In the genomic region with DNA sequence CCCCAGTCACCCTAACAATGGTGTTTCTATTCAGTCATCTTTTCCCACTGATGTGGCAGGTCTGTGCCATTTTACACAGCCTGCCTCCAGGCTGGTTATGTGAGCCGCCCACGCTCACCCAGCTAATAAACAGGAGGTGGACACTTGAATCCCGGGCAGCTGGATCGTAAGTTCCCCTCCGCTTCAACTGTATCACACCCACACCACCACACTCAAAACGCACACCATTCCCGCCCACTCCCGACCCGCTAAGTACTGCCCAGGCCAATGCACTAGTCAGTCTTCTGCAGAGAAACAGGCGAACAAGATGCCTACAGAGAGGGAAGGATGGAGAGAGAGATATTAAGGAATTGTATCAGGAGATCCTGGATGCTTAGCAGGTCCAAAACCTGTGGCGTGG, we compare ENCODE assay signal across 20 cellular contexts. TPM values are rescaled to one million over a fixed set of nuclear protein-coding genes. Genes with fewer than 3 reads are reported as not detected.
A peak's percentile ranks its signal among the peaks of the same experiment; 100 is the strongest.
DNase-seq lines count a peak whose midpoint lies in the region; ATAC-seq and TF ChIP-seq lines count a peak whose summit lies in the region.
"Had no signal": no experiment of that assay in that cellular context is flagged by ENCODE, and none has a peak within 500 bp of the region (broad histone marks: within the 10 kb centered on the region; RNA-seq: fewer than 3 reads in every experiment).

No MANE protein-coding gene starts in this region.

- no peaks in the 10 kb centered on the region for H3K9me3 ChIP-seq in right atrium auricular region
- peaks cover 6% of the 10 kb centered on the region for H3K9me3 ChIP-seq in mesenchymal stem cell (ENCODE audit: control insufficient read depth, low read length)

- no peak overlapping the region for H2AK5ac ChIP-seq in mesenchymal stem cell (ENCODE audit: low read length, severe bottlenecking)

- 79% methylated on average over 11 of the region's 11 CpGs for WGBS in mesenchymal stem cell

- H2AFZ ChIP-seq in mesenchymal stem cell (ENCODE audit: low read depth, low read length): no peak overlapping the region
- H2AFZ ChIP-seq: GM23338 had no signal

- H3K27ac ChIP-seq in right atrium auricular region (no peak overlapping the region), mesenchymal stem cell (ENCODE audit: low read length, poor library complexity, severe bottlenecking) (no peak overlapping the region)
- H3K27ac ChIP-seq: 22Rv1, BLaER1, C4-2B had no signal

- peak; percentile 18 for DNase-seq in right atrium auricular region (ENCODE audit: low spot score)
- no peak for DNase-seq in Right ventricle myocardium inferior (ENCODE audit: missing footprints)
- peak; percentile 19 for DNase-seq in RPMI7951 (ENCODE audit: low read depth)
- no peak for DNase-seq in mesenchymal stem cell
- no peak for DNase-seq in NOMO-1 treated with DMSO at 0.1 percent for 48 hours (lab: John Stamatoyannopoulos, UW; ENCODE audit: unreplicated experiment)
- DNase-seq in NOMO-1 treated with dmso at 0.1 percent for 144 hours (lab: John Stamatoyannopoulos, UW; ENCODE audit: unreplicated experiment): no peak
- DNase-seq in DMS153 (lab: John Stamatoyannopoulos, UW): no peak
- DNase-seq: Calu3; CD4-positive, alpha-beta T cell; CD8-positive, alpha-beta memory T cell; COR-L47; DND-41; H9; HFFc6 had no signal

- no peaks in the 10 kb centered on the region for H3K27me3 ChIP-seq in right atrium auricular region
- peaks cover 0 to 43% of the 10 kb centered on the region in 2 experiments for H3K27me3 ChIP-seq in mesenchymal stem cell (ENCODE audit: control insufficient read depth in 1 of 2, insufficient read depth in 1 of 2, low read length in 2 of 2)
- H3K27me3 ChIP-seq: BLaER1 had no signal

- no peak overlapping the region for H3K14ac ChIP-seq in mesenchymal stem cell (ENCODE audit: low read length in 2 of 2)

- no peak overlapping the region for H2BK15ac ChIP-seq in mesenchymal stem cell (ENCODE audit: low read depth, poor library complexity, severe bottlenecking)

- TF ChIP-seq CTCF in right atrium auricular region (IDR thresholded peaks at IDR 0.05): no peak

- no peak overlapping the region for H2BK5ac ChIP-seq in mesenchymal stem cell (ENCODE audit: low read depth, low read length, poor library complexity, severe bottlenecking)

- H3K18ac ChIP-seq in mesenchymal stem cell (ENCODE audit: low read depth in 1 of 2, low read length in 2 of 2): no peak overlapping the region

- H4K8ac ChIP-seq in mesenchymal stem cell (ENCODE audit: low read length): no peak overlapping the region

- H3K4me2 ChIP-seq in mesenchymal stem cell (ENCODE audit: low read length, poor library complexity, severe bottlenecking): no peak overlapping the region
- H3K4me2 ChIP-seq: BLaER1, GM23338 had no signal

- H3K79me1 ChIP-seq in mesenchymal stem cell (replicated peaks; ENCODE audit: low read length, poor library complexity, severe bottlenecking): no peaks in the 10 kb centered on the region

- H4K91ac ChIP-seq in mesenchymal stem cell (ENCODE audit: low read length): peak overlapping the region; percentile 43

- ATAC-seq in Right ventricle myocardium inferior (no peak), GM21390 (IDR thresholded peaks at IDR 0.05; ENCODE audit: unreplicated experiment) (no peak)
- ATAC-seq: GM23338, HCT116 had no signal

- intact Hi-C loops in Right ventricle myocardium inferior (cut with DNase I): no loop called here

- H3K23ac ChIP-seq in mesenchymal stem cell (ENCODE audit: low read length in 2 of 2): no peak overlapping the region

- H2BK12ac ChIP-seq in mesenchymal stem cell (ENCODE audit: low read length in 2 of 2): no peak overlapping the region

- no peaks in the 10 kb centered on the region for H3K36me3 ChIP-seq in right atrium auricular region
- H3K36me3 ChIP-seq in mesenchymal stem cell (ENCODE audit: control insufficient read depth in 1 of 2, insufficient read depth in 2 of 2, low read depth in 1 of 2, low read length in 2 of 2): no peaks in the 10 kb centered on the region
- H3K36me3 ChIP-seq: BLaER1 had no signal

- no peak overlapping the region for H3K4ac ChIP-seq in mesenchymal stem cell (ENCODE audit: low read depth in 1 of 2, low read length in 2 of 2)

- H3K4me1 ChIP-seq in right atrium auricular region (no peaks in the 10 kb centered on the region), mesenchymal stem cell (ENCODE audit: control insufficient read depth, insufficient read depth, low read depth, low read length) (no peaks in the 10 kb centered on the region)
- H3K4me1 ChIP-seq: BLaER1 had no signal

- no peak overlapping the region for H3K9ac ChIP-seq in mesenchymal stem cell (ENCODE audit: low read length)
- H3K9ac ChIP-seq: BLaER1 had no signal

- no peak overlapping the region for H3K4me3 ChIP-seq in right atrium auricular region
- no peak overlapping the region for H3K4me3 ChIP-seq in mesenchymal stem cell (ENCODE audit: insufficient read depth in 1 of 2, low read depth in 1 of 2, low read length in 2 of 2)
- H3K4me3 ChIP-seq: BLaER1, GM23338 had no signal

- H2BK120ac ChIP-seq in mesenchymal stem cell (ENCODE audit: low read depth, low read length): no peak overlapping the region

RNA-seq across cellular contexts. Expression of gene PFKP, which starts 38.9 kb away (rescaled TPM):
- total RNA-seq in right atrium auricular region (100 to 1,000 TPM in 1 of 2 donors, 10 to 100 TPM in 1; 55.2 to 119 TPM), Right ventricle myocardium inferior (181 TPM)
- 268 TPM in 2 replicates for total RNA-seq in RPMI7951 (2014; rRNA removed; shearing (Covaris generic))
- polyA plus RNA-seq in mesenchymal stem cell (2013, experiment 1 of 2): 57.2 TPM
- 54.3 TPM for polyA plus RNA-seq in mesenchymal stem cell (2013, experiment 2 of 2)

Comparison
In these comparisons a context has a peak if more than half of its experiments do, and no peak if none do; other contexts are left out.
1. DNase-seq: peak in right atrium auricular region (single experiment) and RPMI7951 (single experiment); none in Right ventricle myocardium inferior (single experiment), mesenchymal stem cell (single experiment), NOMO-1 treated with DMSO at 0.1 percent for 48 hours (single experiment), NOMO-1 treated with dmso at 0.1 percent for 144 hours (single experiment) and DMS153 (single experiment).